In genomic region chr2:151261240-151261976, GRCh38 we compare ENCODE assay signal across 1 cellular context.
A peak's percentile ranks its signal among the peaks of the same experiment; 100 is the strongest.
TF ChIP-seq lines count a peak whose summit lies in the region.

Gene RBM43 (minus strand): TSS chr2:151261863. CDS start chr2:151261727, 136 bp downstream.

TF ChIP-seq in WTC11, 78 proteins besides CTCF, POLR2A, EP300 and RAD21 (continued from another document and continues in another):
- TF ChIP-seq GRHL2 (CRISPR knock-in tag; IDR thresholded peaks at IDR 0.05; ENCODE audit: insufficient replicate concordance, severe bottlenecking) (no peak), ZNF512 (CRISPR knock-in tag; IDR thresholded peaks at IDR 0.05; ENCODE audit: borderline replicate concordance) (no peak), FOXJ3 (CRISPR knock-in tag; IDR thresholded peaks at IDR 0.05; ENCODE audit: borderline replicate concordance) (no peak), OVOL2 (CRISPR knock-in tag; IDR thresholded peaks at IDR 0.05; ENCODE audit: borderline replicate concordance) (no peak), ZNF416 (CRISPR knock-in tag; IDR thresholded peaks at IDR 0.05) (no peak), FOXK1 (CRISPR knock-in tag; IDR thresholded peaks at IDR 0.05) (no peak; the same call in none of the 2 replicates), ETV6 (CRISPR knock-in tag; IDR thresholded peaks at IDR 0.05) (no peak), MXD4 (CRISPR knock-in tag; IDR thresholded peaks at IDR 0.05; ENCODE audit: borderline replicate concordance) (no peak), SOX15 (CRISPR knock-in tag; IDR thresholded peaks at IDR 0.05) (no peak), RORB (CRISPR knock-in tag; IDR thresholded peaks at IDR 0.05) (no peak), ZBTB43 (CRISPR knock-in tag; IDR thresholded peaks at IDR 0.05) (no peak), ZNF671 (CRISPR knock-in tag; IDR thresholded peaks at IDR 0.05) (no peak), RELA (CRISPR knock-in tag; IDR thresholded peaks at IDR 0.05; ENCODE audit: borderline replicate concordance) (no peak), FOXP1 (CRISPR knock-in tag; IDR thresholded peaks at IDR 0.05; ENCODE audit: borderline replicate concordance) (no peak; the same call in none of the 2 replicates), ZNF232 (CRISPR knock-in tag; IDR thresholded peaks at IDR 0.05) (no peak), GABPB1 (CRISPR knock-in tag; IDR thresholded peaks at IDR 0.05) (no peak), TCF7 (CRISPR knock-in tag; IDR thresholded peaks at IDR 0.05; ENCODE audit: low read depth) (no peak; the same call in 1 of the 2 replicates), ATF6 (CRISPR knock-in tag; IDR thresholded peaks at IDR 0.05) (no peak), NFE2L1 (CRISPR knock-in tag; IDR thresholded peaks at IDR 0.05) (no peak), SMAD4 (CRISPR knock-in tag; IDR thresholded peaks at IDR 0.05) (no peak), ZNF396 (CRISPR knock-in tag; IDR thresholded peaks at IDR 0.05; ENCODE audit: borderline replicate concordance) (no peak), ZNF121 (CRISPR knock-in tag; IDR thresholded peaks at IDR 0.05) (peak; percentile 73), EMX1 (CRISPR knock-in tag; IDR thresholded peaks at IDR 0.05) (no peak), USF2 (CRISPR knock-in tag; IDR thresholded peaks at IDR 0.05) (no peak)
- TF ChIP-seq, protein P1, sequence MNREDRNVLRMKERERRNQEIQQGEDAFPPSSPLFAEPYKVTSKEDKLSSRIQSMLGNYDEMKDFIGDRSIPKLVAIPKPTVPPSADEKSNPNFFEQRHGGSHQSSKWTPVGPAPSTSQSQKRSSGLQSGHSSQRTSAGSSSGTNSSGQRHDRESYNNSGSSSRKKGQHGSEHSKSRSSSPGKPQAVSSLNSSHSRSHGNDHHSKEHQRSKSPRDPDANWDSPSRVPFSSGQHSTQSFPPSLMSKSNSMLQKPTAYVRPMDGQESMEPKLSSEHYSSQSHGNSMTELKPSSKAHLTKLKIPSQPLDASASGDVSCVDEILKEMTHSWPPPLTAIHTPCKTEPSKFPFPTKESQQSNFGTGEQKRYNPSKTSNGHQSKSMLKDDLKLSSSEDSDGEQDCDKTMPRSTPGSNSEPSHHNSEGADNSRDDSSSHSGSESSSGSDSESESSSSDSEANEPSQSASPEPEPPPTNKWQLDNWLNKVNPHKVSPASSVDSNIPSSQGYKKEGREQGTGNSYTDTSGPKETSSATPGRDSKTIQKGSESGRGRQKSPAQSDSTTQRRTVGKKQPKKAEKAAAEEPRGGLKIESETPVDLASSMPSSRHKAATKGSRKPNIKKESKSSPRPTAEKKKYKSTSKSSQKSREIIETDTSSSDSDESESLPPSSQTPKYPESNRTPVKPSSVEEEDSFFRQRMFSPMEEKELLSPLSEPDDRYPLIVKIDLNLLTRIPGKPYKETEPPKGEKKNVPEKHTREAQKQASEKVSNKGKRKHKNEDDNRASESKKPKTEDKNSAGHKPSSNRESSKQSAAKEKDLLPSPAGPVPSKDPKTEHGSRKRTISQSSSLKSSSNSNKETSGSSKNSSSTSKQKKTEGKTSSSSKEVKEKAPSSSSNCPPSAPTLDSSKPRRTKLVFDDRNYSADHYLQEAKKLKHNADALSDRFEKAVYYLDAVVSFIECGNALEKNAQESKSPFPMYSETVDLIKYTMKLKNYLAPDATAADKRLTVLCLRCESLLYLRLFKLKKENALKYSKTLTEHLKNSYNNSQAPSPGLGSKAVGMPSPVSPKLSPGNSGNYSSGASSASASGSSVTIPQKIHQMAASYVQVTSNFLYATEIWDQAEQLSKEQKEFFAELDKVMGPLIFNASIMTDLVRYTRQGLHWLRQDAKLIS (CRISPR knock-in tag; IDR thresholded peaks at IDR 0.05; ENCODE audit: borderline replicate concordance): no peak
- TF ChIP-seq, protein P2, sequence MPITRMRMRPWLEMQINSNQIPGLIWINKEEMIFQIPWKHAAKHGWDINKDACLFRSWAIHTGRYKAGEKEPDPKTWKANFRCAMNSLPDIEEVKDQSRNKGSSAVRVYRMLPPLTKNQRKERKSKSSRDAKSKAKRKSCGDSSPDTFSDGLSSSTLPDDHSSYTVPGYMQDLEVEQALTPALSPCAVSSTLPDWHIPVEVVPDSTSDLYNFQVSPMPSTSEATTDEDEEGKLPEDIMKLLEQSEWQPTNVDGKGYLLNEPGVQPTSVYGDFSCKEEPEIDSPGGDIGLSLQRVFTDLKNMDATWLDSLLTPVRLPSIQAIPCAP (CRISPR knock-in tag; IDR thresholded peaks at IDR 0.05): no peak
- TF ChIP-seq, protein P3, sequence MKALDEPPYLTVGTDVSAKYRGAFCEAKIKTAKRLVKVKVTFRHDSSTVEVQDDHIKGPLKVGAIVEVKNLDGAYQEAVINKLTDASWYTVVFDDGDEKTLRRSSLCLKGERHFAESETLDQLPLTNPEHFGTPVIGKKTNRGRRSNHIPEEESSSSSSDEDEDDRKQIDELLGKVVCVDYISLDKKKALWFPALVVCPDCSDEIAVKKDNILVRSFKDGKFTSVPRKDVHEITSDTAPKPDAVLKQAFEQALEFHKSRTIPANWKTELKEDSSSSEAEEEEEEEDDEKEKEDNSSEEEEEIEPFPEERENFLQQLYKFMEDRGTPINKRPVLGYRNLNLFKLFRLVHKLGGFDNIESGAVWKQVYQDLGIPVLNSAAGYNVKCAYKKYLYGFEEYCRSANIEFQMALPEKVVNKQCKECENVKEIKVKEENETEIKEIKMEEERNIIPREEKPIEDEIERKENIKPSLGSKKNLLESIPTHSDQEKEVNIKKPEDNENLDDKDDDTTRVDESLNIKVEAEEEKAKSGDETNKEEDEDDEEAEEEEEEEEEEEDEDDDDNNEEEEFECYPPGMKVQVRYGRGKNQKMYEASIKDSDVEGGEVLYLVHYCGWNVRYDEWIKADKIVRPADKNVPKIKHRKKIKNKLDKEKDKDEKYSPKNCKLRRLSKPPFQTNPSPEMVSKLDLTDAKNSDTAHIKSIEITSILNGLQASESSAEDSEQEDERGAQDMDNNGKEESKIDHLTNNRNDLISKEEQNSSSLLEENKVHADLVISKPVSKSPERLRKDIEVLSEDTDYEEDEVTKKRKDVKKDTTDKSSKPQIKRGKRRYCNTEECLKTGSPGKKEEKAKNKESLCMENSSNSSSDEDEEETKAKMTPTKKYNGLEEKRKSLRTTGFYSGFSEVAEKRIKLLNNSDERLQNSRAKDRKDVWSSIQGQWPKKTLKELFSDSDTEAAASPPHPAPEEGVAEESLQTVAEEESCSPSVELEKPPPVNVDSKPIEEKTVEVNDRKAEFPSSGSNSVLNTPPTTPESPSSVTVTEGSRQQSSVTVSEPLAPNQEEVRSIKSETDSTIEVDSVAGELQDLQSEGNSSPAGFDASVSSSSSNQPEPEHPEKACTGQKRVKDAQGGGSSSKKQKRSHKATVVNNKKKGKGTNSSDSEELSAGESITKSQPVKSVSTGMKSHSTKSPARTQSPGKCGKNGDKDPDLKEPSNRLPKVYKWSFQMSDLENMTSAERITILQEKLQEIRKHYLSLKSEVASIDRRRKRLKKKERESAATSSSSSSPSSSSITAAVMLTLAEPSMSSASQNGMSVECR (CRISPR knock-in tag; IDR thresholded peaks at IDR 0.05; ENCODE audit: borderline replicate concordance): no peak
- TF ChIP-seq, protein P4, sequence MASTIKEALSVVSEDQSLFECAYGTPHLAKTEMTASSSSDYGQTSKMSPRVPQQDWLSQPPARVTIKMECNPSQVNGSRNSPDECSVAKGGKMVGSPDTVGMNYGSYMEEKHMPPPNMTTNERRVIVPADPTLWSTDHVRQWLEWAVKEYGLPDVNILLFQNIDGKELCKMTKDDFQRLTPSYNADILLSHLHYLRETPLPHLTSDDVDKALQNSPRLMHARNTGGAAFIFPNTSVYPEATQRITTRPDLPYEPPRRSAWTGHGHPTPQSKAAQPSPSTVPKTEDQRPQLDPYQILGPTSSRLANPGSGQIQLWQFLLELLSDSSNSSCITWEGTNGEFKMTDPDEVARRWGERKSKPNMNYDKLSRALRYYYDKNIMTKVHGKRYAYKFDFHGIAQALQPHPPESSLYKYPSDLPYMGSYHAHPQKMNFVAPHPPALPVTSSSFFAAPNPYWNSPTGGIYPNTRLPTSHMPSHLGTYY (CRISPR knock-in tag; IDR thresholded peaks at IDR 0.05): no peak
- TF ChIP-seq, protein P5, sequence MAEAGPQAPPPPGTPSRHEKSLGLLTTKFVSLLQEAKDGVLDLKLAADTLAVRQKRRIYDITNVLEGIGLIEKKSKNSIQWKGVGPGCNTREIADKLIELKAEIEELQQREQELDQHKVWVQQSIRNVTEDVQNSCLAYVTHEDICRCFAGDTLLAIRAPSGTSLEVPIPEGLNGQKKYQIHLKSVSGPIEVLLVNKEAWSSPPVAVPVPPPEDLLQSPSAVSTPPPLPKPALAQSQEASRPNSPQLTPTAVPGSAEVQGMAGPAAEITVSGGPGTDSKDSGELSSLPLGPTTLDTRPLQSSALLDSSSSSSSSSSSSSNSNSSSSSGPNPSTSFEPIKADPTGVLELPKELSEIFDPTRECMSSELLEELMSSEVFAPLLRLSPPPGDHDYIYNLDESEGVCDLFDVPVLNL (CRISPR knock-in tag; IDR thresholded peaks at IDR 0.05; ENCODE audit: borderline replicate concordance, low read depth): 0 out of 2 replicates have a peak, but pooled peaks have one; percentile 36
- TF ChIP-seq, protein P6, sequence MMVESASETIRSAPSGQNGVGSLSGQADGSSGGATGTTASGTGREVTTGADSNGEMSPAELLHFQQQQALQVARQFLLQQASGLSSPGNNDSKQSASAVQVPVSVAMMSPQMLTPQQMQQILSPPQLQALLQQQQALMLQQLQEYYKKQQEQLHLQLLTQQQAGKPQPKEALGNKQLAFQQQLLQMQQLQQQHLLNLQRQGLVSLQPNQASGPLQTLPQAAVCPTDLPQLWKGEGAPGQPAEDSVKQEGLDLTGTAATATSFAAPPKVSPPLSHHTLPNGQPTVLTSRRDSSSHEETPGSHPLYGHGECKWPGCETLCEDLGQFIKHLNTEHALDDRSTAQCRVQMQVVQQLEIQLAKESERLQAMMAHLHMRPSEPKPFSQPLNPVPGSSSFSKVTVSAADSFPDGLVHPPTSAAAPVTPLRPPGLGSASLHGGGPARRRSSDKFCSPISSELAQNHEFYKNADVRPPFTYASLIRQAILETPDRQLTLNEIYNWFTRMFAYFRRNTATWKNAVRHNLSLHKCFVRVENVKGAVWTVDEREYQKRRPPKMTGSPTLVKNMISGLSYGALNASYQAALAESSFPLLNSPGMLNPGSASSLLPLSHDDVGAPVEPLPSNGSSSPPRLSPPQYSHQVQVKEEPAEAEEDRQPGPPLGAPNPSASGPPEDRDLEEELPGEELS (CRISPR knock-in tag; IDR thresholded peaks at IDR 0.05): no peak
- TF ChIP-seq, protein P7, sequence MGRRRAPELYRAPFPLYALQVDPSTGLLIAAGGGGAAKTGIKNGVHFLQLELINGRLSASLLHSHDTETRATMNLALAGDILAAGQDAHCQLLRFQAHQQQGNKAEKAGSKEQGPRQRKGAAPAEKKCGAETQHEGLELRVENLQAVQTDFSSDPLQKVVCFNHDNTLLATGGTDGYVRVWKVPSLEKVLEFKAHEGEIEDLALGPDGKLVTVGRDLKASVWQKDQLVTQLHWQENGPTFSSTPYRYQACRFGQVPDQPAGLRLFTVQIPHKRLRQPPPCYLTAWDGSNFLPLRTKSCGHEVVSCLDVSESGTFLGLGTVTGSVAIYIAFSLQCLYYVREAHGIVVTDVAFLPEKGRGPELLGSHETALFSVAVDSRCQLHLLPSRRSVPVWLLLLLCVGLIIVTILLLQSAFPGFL (CRISPR knock-in tag; IDR thresholded peaks at IDR 0.05; ENCODE audit: borderline replicate concordance): no peak
- TF ChIP-seq, protein P8, sequence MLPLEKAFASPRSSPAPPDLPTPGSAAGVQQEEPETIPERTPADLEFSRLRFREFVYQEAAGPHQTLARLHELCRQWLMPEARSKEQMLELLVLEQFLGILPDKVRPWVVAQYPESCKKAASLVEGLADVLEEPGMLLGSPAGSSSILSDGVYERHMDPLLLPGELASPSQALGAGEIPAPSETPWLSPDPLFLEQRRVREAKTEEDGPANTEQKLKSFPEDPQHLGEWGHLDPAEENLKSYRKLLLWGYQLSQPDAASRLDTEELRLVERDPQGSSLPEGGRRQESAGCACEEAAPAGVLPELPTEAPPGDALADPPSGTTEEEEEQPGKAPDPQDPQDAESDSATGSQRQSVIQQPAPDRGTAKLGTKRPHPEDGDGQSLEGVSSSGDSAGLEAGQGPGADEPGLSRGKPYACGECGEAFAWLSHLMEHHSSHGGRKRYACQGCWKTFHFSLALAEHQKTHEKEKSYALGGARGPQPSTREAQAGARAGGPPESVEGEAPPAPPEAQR (CRISPR knock-in tag; IDR thresholded peaks at IDR 0.05): no peak
